ENCODE assay signal across 18 cellular contexts in genomic region chr5:64615895-64616294, GRCh38.
DNase-seq lines count a peak whose midpoint lies in the region; ATAC-seq and TF ChIP-seq lines count a peak whose summit lies in the region.
"Had no signal": no experiment of that assay in that cellular context is flagged by ENCODE, and none has a peak within 500 bp of the region (broad histone marks: within the 10 kb centered on the region; RNA-seq: fewer than 3 reads in every experiment).

No MANE protein-coding gene starts in this region.

- no peak overlapping the region for H3K27ac Mint-ChIP-seq in T-cell
- no peak overlapping the region for H3K27ac Mint-ChIP-seq in nephron progenitor cell
- H3K27ac Mint-ChIP-seq: activated naive CD8-positive, alpha-beta T cell; B cell had no signal

- TF ChIP-seq EP300 in upper lobe of left lung (IDR thresholded peaks at IDR 0.05), result no peak

- no peak overlapping the region for H3K27ac ChIP-seq in upper lobe of left lung
- H3K27ac ChIP-seq: thoracic aorta had no signal

- no peak overlapping the region for H3K4me3 ChIP-seq in upper lobe of left lung
- H3K4me3 ChIP-seq: MG63, thoracic aorta had no signal

- no peak for TF ChIP-seq POLR2A in upper lobe of left lung (IDR thresholded peaks at IDR 0.05)

- TF ChIP-seq CTCF in nephron progenitor cell (IDR thresholded peaks at IDR 0.05) (no peak), upper lobe of left lung (IDR thresholded peaks at IDR 0.05) (no peak)

- POLR2A ChIA-PET in T-cell (lab: Charles Lee), result no interaction called here

- DNase-seq in kidney tubule cell (ENCODE audit: low spot score) (peak; percentile 67), T-cell (no peak), nephron progenitor cell (no peak), upper lobe of left lung (no peak)
- DNase-seq: activated CD4-positive, alpha-beta T cell treated with anti-CD3 and anti-CD28 coated beads for 4 hours; activated T-cell treated with anti-CD3 and anti-CD28 coated beads for 4 hours; MG63; NCI-H187; NCI-H774 had no signal

- no peaks in the 10 kb centered on the region for H3K27me3 ChIP-seq in upper lobe of left lung

- H3K9me3 Mint-ChIP-seq in T-cell, result no peaks in the 10 kb centered on the region
- H3K9me3 Mint-ChIP-seq in nephron progenitor cell, result no peaks in the 10 kb centered on the region
- H3K9me3 Mint-ChIP-seq: neural crest cell had no signal

- H3K4me1 Mint-ChIP-seq in T-cell (no peaks in the 10 kb centered on the region), nephron progenitor cell (no peaks in the 10 kb centered on the region)
- H3K4me1 Mint-ChIP-seq: B cell, neural crest cell had no signal

- WGBS in upper lobe of left lung, 2 donors, result 61 to 69% methylated on average over 3 of the region's 3 CpGs

- no peaks in the 10 kb centered on the region for H3K36me3 Mint-ChIP-seq in T-cell
- no peaks in the 10 kb centered on the region for H3K36me3 Mint-ChIP-seq in nephron progenitor cell (ENCODE audit: low read depth)
- H3K36me3 Mint-ChIP-seq: activated naive CD8-positive, alpha-beta T cell had no signal

- ATAC-seq in GM19025 (IDR thresholded peaks at IDR 0.05; ENCODE audit: low read depth, unreplicated experiment) (peak; percentile 77), HG02610 (IDR thresholded peaks at IDR 0.05; ENCODE audit: unreplicated experiment) (peak; percentile 53), HG03159 (IDR thresholded peaks at IDR 0.05; ENCODE audit: unreplicated experiment) (peak; percentile 87), T-cell (replicated peaks in 1 of 4) (no peak), upper lobe of left lung (ENCODE audit: low FRiP score in 2 of 2) (no peak), GM21367 (IDR thresholded peaks at IDR 0.05; ENCODE audit: unreplicated experiment) (no peak)
- ATAC-seq: HCT116 had no signal

- H3K4me1 ChIP-seq in upper lobe of left lung, result peaks cover 0 to 6% (median 0%) of the 10 kb centered on the region in 4 donors

- H3K4me3 Mint-ChIP-seq in T-cell, result no peak overlapping the region
- no peak overlapping the region for H3K4me3 Mint-ChIP-seq in nephron progenitor cell
- H3K4me3 Mint-ChIP-seq: activated naive CD8-positive, alpha-beta T cell; B cell; neural crest cell had no signal

- peaks cover 6 to 11% of the 10 kb centered on the region in 2 donors for H3K27me3 Mint-ChIP-seq in T-cell
- peaks cover 19% of the 10 kb centered on the region for H3K27me3 Mint-ChIP-seq in nephron progenitor cell (ENCODE audit: low read depth, poor library complexity)

- H3K36me3 ChIP-seq in upper lobe of left lung, result no peaks in the 10 kb centered on the region
- H3K36me3 ChIP-seq: MG63, thoracic aorta had no signal

- no peaks in the 10 kb centered on the region for H3K9me3 ChIP-seq in upper lobe of left lung
- H3K9me3 ChIP-seq: MG63, thoracic aorta had no signal

- CTCF ChIA-PET in T-cell (lab: Charles Lee), result no interaction called here

Comparison
In these comparisons a context has a peak if more than half of its experiments do, and no peak if none do; other contexts are left out.
1. ATAC-seq: peak in GM19025 (single experiment), HG02610 (single experiment) and HG03159 (single experiment); none in T-cell (0 of 4), upper lobe of left lung (0 of 2) and GM21367 (single experiment).